ENCODE assay signal across 27 cellular contexts in the genomic region with DNA sequence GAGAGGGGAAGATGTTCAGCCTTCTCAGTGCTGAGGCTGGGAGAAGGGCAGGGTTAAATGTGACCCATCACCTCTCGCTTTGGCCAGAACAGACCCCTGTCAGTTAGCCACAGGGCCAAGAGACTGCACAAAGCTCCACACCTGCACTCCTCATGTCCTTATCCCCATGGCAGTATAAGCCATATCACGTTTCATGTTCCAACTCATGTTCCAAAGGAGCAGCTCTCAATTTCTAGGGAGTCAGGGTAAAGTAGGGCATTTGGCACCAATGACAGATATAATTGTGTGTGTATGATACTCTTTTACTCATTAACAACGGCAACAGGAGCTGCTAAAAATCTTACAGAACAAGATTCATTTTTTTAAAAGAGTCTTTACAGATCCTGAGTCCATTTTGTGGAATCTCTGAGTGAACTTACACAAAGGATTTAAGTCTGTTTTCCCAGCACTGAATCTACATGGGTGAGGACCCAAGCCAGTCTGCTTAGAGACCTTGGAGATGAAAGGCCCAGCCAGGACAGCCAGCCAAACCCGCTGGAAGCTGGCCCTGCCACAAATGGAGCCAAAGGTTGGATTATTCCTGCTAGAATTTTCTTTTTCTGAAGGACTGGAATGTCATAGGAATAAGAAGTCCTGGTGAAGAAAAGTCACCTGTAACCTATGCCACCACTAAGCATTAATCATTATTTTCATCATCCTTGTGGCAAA.
A peak's percentile ranks its signal among the peaks of the same experiment; 100 is the strongest.
DNase-seq lines count a peak whose midpoint lies in the region; ATAC-seq, FAIRE-seq and TF ChIP-seq lines count a peak whose summit lies in the region.
"Had no signal": no experiment of that assay in that cellular context is flagged by ENCODE, and none has a peak within 500 bp of the region (broad histone marks: within the 10 kb centered on the region; RNA-seq: fewer than 3 reads in every experiment).

No MANE protein-coding gene starts in this region.

- peaks cover 4 to 50% of the 10 kb centered on the region in 2 donors for H3K27me3 Mint-ChIP-seq in natural killer cell treated with Interleukin-12 subunit alpha and Interleukin-12 subunit beta and Interleukin-15 and Interleukin-18, amount 100 ng/mL, for 72 hours
- H3K27me3 Mint-ChIP-seq: progenitor cell of endocrine pancreas had no signal

- no peaks in the 10 kb centered on the region for H3K9me3 ChIP-seq in pancreas
- H3K9me3 ChIP-seq: transverse colon had no signal

- H3K4me1 ChIP-seq in pancreas, result no peaks in the 10 kb centered on the region
- H3K4me1 ChIP-seq: heart right ventricle, transverse colon had no signal

- no peak for FAIRE-seq in pancreas (lab: Jason Lieb, UNC)
- FAIRE-seq: D721Med, H1 had no signal

- H3K4me3 Mint-ChIP-seq in natural killer cell treated with Interleukin-12 subunit alpha and Interleukin-12 subunit beta and Interleukin-15 and Interleukin-18, amount 100 ng/mL, for 72 hours, result no peak overlapping the region
- H3K4me3 Mint-ChIP-seq: activated CD8-positive, alpha-beta T cell treated with anti-CD3 and anti-CD28 coated beads for 36 hours; activated naive CD4-positive, alpha-beta T cell treated with anti-CD3 and anti-CD28 coated beads for 36 hours; CD4-positive, alpha-beta memory T cell; effector memory CD8-positive, alpha-beta T cell; memory B cell had no signal

- WGBS in pancreas, 2 donors, result 44 to 46% methylated on average over 4 of the region's 4 CpGs

- in situ Hi-C loops in G401 (cut with HindIII; ENCODE audit: low sequenced_read_pairs), result no loop called here

- ATAC-seq in pancreas, result peak; percentile 84 to 98 (median 92)
- ATAC-seq in natural killer cell treated with Interleukin-12 subunit alpha and Interleukin-12 subunit beta and Interleukin-15 and Interleukin-18, amount 100 ng/mL, for 72 hours, result no peak
- ATAC-seq in omental fat pad (ENCODE audit: low FRiP score), result no peak
- ATAC-seq: activated CD8-positive, alpha-beta T cell treated with anti-CD3 and anti-CD28 coated beads for 36 hours; effector memory CD8-positive, alpha-beta T cell; heart right ventricle had no signal

- DNase-seq in G401 (ENCODE audit: low spot score), result peak; percentile 65
- peak in 36 of 58 donors; percentile 3 to 77 (median 24) for DNase-seq in anterior cingulate cortex (lab: John Stamatoyannopoulos, UW)
- peak; percentile 58 for DNase-seq in globus pallidus (ENCODE audit: low spot score)
- peak; percentile 29 to 56 (median 49) for DNase-seq in pancreas
- DNase-seq in natural killer cell treated with Interleukin-12 subunit alpha and Interleukin-12 subunit beta and Interleukin-15 and Interleukin-18, amount 100 ng/mL, for 72 hours (ENCODE audit: low spot score), result no peak
- no peak for DNase-seq in DMS153 (lab: John Stamatoyannopoulos, UW)
- DNase-seq in HCEC 1CT, result no peak
- DNase-seq in omental fat pad (ENCODE audit: low spot score), result no peak
- DNase-seq: activated CD8-positive, alpha-beta memory T cell treated with anti-CD3 and anti-CD28 coated beads, Interleukin-2, amount 50 U/mL, for 48 hours; activated CD8-positive, alpha-beta T cell treated with anti-CD3 and anti-CD28 coated beads for 36 hours; activated naive CD4-positive, alpha-beta T cell treated with anti-CD3 and anti-CD28 coated beads for 36 hours; AML-193; CD4-positive, alpha-beta memory T cell; effector memory CD8-positive, alpha-beta T cell; heart right ventricle; Karpas-422; kidney glomerular epithelial cell; MV-4-11; NCI-H146; stimulated activated CD4-positive, alpha-beta T cell treated with anti-CD3 and anti-CD28 coated beads, Interleukin-4, amount 100 ng/mL, for 24 hours; SW 1271; transverse colon had no signal

- H3K27me3 ChIP-seq in pancreas, result no peaks in the 10 kb centered on the region
- H3K27me3 ChIP-seq: cardiac muscle cell, heart right ventricle, transverse colon had no signal

- no peaks in the 10 kb centered on the region for H3K36me3 Mint-ChIP-seq in natural killer cell treated with Interleukin-12 subunit alpha and Interleukin-12 subunit beta and Interleukin-15 and Interleukin-18, amount 100 ng/mL, for 72 hours
- H3K36me3 Mint-ChIP-seq: CD4-positive, alpha-beta memory T cell; memory B cell had no signal

- no peak overlapping the region for H3K27ac Mint-ChIP-seq in natural killer cell treated with Interleukin-12 subunit alpha and Interleukin-12 subunit beta and Interleukin-15 and Interleukin-18, amount 100 ng/mL, for 72 hours
- H3K27ac Mint-ChIP-seq: activated CD8-positive, alpha-beta T cell treated with anti-CD3 and anti-CD28 coated beads for 36 hours; activated naive CD4-positive, alpha-beta T cell treated with anti-CD3 and anti-CD28 coated beads for 36 hours; CD4-positive, alpha-beta memory T cell; effector memory CD8-positive, alpha-beta T cell; memory B cell; progenitor cell of endocrine pancreas had no signal

- no peaks in the 10 kb centered on the region for H3K36me3 ChIP-seq in pancreas
- H3K36me3 ChIP-seq: cardiac muscle cell, heart right ventricle, transverse colon had no signal

- no peak overlapping the region for H3K4me3 ChIP-seq in pancreas
- H3K4me3 ChIP-seq: cardiac muscle cell, heart right ventricle, transverse colon had no signal

- H3K27ac ChIP-seq in pancreas, result peak overlapping the region in 1 of 4 donors; percentile 1
- H3K27ac ChIP-seq: cardiac muscle cell, heart right ventricle, transverse colon had no signal

- TF ChIP-seq CTCF in pancreas (IDR thresholded peaks at IDR 0.05), result no peak
- TF ChIP-seq CTCF in omental fat pad (IDR thresholded peaks at IDR 0.05), result no peak

- intact Hi-C loops in pancreas (cut with DNase I), result no loop called here

- H3K4me1 Mint-ChIP-seq in natural killer cell treated with Interleukin-12 subunit alpha and Interleukin-12 subunit beta and Interleukin-15 and Interleukin-18, amount 100 ng/mL, for 72 hours (ENCODE audit: low read depth in 2 of 2), result no peaks in the 10 kb centered on the region
- H3K4me1 Mint-ChIP-seq: CD4-positive, alpha-beta memory T cell; memory B cell had no signal

- H3K9me3 Mint-ChIP-seq in natural killer cell treated with Interleukin-12 subunit alpha and Interleukin-12 subunit beta and Interleukin-15 and Interleukin-18, amount 100 ng/mL, for 72 hours, result peaks cover 4% of the 10 kb centered on the region
- H3K9me3 Mint-ChIP-seq: activated CD8-positive, alpha-beta T cell treated with anti-CD3 and anti-CD28 coated beads for 36 hours; activated naive CD4-positive, alpha-beta T cell treated with anti-CD3 and anti-CD28 coated beads for 36 hours; effector memory CD8-positive, alpha-beta T cell had no signal

Comparison
In these comparisons a context has a peak if more than half of its experiments do, and no peak if none do; other contexts are left out.
1. DNase-seq: peak in G401 (single experiment), anterior cingulate cortex (36 of 58), globus pallidus (single experiment) and pancreas (6 of 6); none in natural killer cell treated with Interleukin-12 subunit alpha and Interleukin-12 subunit beta and Interleukin-15 and Interleukin-18, amount 100 ng/mL, for 72 hours (single experiment), DMS153 (single experiment), HCEC 1CT (single experiment) and omental fat pad (single experiment).
2. ATAC-seq: peak in pancreas (4 of 4); none in natural killer cell treated with Interleukin-12 subunit alpha and Interleukin-12 subunit beta and Interleukin-15 and Interleukin-18, amount 100 ng/mL, for 72 hours (0 of 2) and omental fat pad (single experiment).